Comparison of ENCODE assay signal across 16 cellular contexts in genomic region chr15:84800365-84800806, GRCh38. TPM values are rescaled to one million over a fixed set of nuclear protein-coding genes. Genes with fewer than 3 reads are reported as not detected.
A peak's percentile ranks its signal among the peaks of the same experiment; 100 is the strongest.
DNase-seq lines count a peak whose midpoint lies in the region; ATAC-seq and TF ChIP-seq lines count a peak whose summit lies in the region.
"Had no signal": no experiment of that assay in that cellular context is flagged by ENCODE, and none has a peak within 500 bp of the region (broad histone marks: within the 10 kb centered on the region; RNA-seq: fewer than 3 reads in every experiment).

No MANE protein-coding gene starts in this region.

- no peaks in the 10 kb centered on the region for H3K27me3 Mint-ChIP-seq in activated naive CD8-positive, alpha-beta T cell treated with anti-CD3 and anti-CD28 coated beads, Interleukin-2, amount 10 ng/mL, durations not matched to agents 7 days and 5 days
- H3K27me3 Mint-ChIP-seq in activated naive CD8-positive, alpha-beta T cell treated with anti-CD3 and anti-CD28 coated beads for 36 hours = no peaks in the 10 kb centered on the region
- no peaks in the 10 kb centered on the region for H3K27me3 Mint-ChIP-seq in endothelial cell (ENCODE audit: unreplicated experiment)
- H3K27me3 Mint-ChIP-seq: CD4-positive, alpha-beta T cell had no signal

- H3K9me3 ChIP-seq in right lobe of liver (no peaks in the 10 kb centered on the region), testis (no peaks in the 10 kb centered on the region)
- H3K9me3 ChIP-seq: A549, Caco-2 had no signal

- no peaks in the 10 kb centered on the region for H3K4me1 Mint-ChIP-seq in activated naive CD8-positive, alpha-beta T cell treated with anti-CD3 and anti-CD28 coated beads, Interleukin-2, amount 10 ng/mL, durations not matched to agents 7 days and 5 days
- H3K4me1 Mint-ChIP-seq in activated naive CD8-positive, alpha-beta T cell treated with anti-CD3 and anti-CD28 coated beads for 36 hours = no peaks in the 10 kb centered on the region
- peaks cover 11% of the 10 kb centered on the region for H3K4me1 Mint-ChIP-seq in endothelial cell (ENCODE audit: unreplicated experiment)
- H3K4me1 Mint-ChIP-seq: GM23338 had no signal

- no peaks in the 10 kb centered on the region for H3K9me3 Mint-ChIP-seq in activated naive CD8-positive, alpha-beta T cell treated with anti-CD3 and anti-CD28 coated beads, Interleukin-2, amount 10 ng/mL, durations not matched to agents 7 days and 5 days
- no peaks in the 10 kb centered on the region for H3K9me3 Mint-ChIP-seq in activated naive CD8-positive, alpha-beta T cell treated with anti-CD3 and anti-CD28 coated beads for 36 hours
- H3K9me3 Mint-ChIP-seq in endothelial cell (ENCODE audit: unreplicated experiment) = no peaks in the 10 kb centered on the region
- H3K9me3 Mint-ChIP-seq: CD4-positive, alpha-beta T cell; GM23338 had no signal

- ATAC-seq in activated naive CD8-positive, alpha-beta T cell treated with anti-CD3 and anti-CD28 coated beads, Interleukin-2, amount 10 ng/mL, durations not matched to agents 7 days and 5 days (ENCODE audit: low read depth) = no peak
- ATAC-seq in right lobe of liver = peak; percentile 64 to 75 (median 69)
- ATAC-seq: GM23338 had no signal

- H3K27me3 ChIP-seq in right lobe of liver (no peaks in the 10 kb centered on the region), testis (no peaks in the 10 kb centered on the region)

- no peak overlapping the region for H3K4me3 Mint-ChIP-seq in activated naive CD8-positive, alpha-beta T cell treated with anti-CD3 and anti-CD28 coated beads, Interleukin-2, amount 10 ng/mL, durations not matched to agents 7 days and 5 days
- H3K4me3 Mint-ChIP-seq in activated naive CD8-positive, alpha-beta T cell treated with anti-CD3 and anti-CD28 coated beads for 36 hours = no peak overlapping the region
- peak overlapping the region; percentile 24 for H3K4me3 Mint-ChIP-seq in endothelial cell (ENCODE audit: unreplicated experiment)
- H3K4me3 Mint-ChIP-seq: CD4-positive, alpha-beta T cell; GM23338 had no signal

- POLR2A ChIA-PET in activated naive CD8-positive, alpha-beta T cell treated with anti-CD3 and anti-CD28 coated beads, Interleukin-2, amount 10 ng/mL, durations not matched to agents 7 days and 5 days (lab: Charles Lee) = no interaction called here

- peaks cover 0 to 33% (median 16%) of the 10 kb centered on the region in 4 donors for H3K4me1 ChIP-seq in right lobe of liver
- no peaks in the 10 kb centered on the region for H3K4me1 ChIP-seq in testis
- H3K4me1 ChIP-seq: A549, Caco-2 had no signal

- no peak for DNase-seq in activated naive CD8-positive, alpha-beta T cell treated with anti-CD3 and anti-CD28 coated beads, Interleukin-2, amount 10 ng/mL, durations not matched to agents 7 days and 5 days
- no peak for DNase-seq in activated naive CD8-positive, alpha-beta T cell treated with anti-CD3 and anti-CD28 coated beads for 36 hours
- no peak for DNase-seq in endothelial cell (ENCODE audit: low spot score)
- DNase-seq in right lobe of liver = peak in 2 of 3 donors; percentile 57 to 75
- no peak for DNase-seq in DMS153 (lab: John Stamatoyannopoulos, UW)
- no peak for DNase-seq in testis
- DNase-seq: AML-193; Caco-2; CD4-positive, alpha-beta T cell; DMS79; GDM1; HCEC 1CT; IMR-90 had no signal

- peaks cover 0 to 71% (median 24%) of the 10 kb centered on the region in 4 donors for H3K36me3 ChIP-seq in right lobe of liver
- H3K36me3 ChIP-seq in testis (ENCODE audit: low read depth, missing control alignments) = no peaks in the 10 kb centered on the region

- H3K36me3 Mint-ChIP-seq in activated naive CD8-positive, alpha-beta T cell treated with anti-CD3 and anti-CD28 coated beads, Interleukin-2, amount 10 ng/mL, durations not matched to agents 7 days and 5 days = peaks cover 15% of the 10 kb centered on the region
- H3K36me3 Mint-ChIP-seq in activated naive CD8-positive, alpha-beta T cell treated with anti-CD3 and anti-CD28 coated beads for 36 hours = peaks cover 11% of the 10 kb centered on the region
- peaks cover 24% of the 10 kb centered on the region for H3K36me3 Mint-ChIP-seq in endothelial cell (ENCODE audit: low read depth, unreplicated experiment)

- TF ChIP-seq POLR2A in right lobe of liver (IDR thresholded peaks at IDR 0.05) (no peak), testis (IDR thresholded peaks at IDR 0.05) (no peak)

- peak overlapping the region; percentile 85 to 99 (median 97) for H3K27ac ChIP-seq in right lobe of liver
- no peak overlapping the region for H3K27ac ChIP-seq in testis
- H3K27ac ChIP-seq: A549, C4-2B had no signal

- intact Hi-C loops in right lobe of liver (cut with DNase I) = no loop called here
- intact Hi-C loops in testis (cut with DNase I; ENCODE audit: low total_unique reads) = no loop called here

- no peak for TF ChIP-seq CTCF in endothelial cell (IDR thresholded peaks at IDR 0.05; ENCODE audit: unreplicated experiment)
- TF ChIP-seq CTCF in right lobe of liver (IDR thresholded peaks at IDR 0.05) = no peak
- TF ChIP-seq CTCF in testis (IDR thresholded peaks at IDR 0.05) = no peak

- 36% methylated on average over 3 of the region's 3 CpGs for WGBS in right lobe of liver (ENCODE audit: insufficient coverage, low coverage, low lambda C conversion rate, missing lambda C conversion rate)
- 86 to 90% methylated on average over 3 of the region's 3 CpGs for WGBS in testis, 2 donors

- peak overlapping the region; percentile 9 for H3K27ac Mint-ChIP-seq in activated naive CD8-positive, alpha-beta T cell treated with anti-CD3 and anti-CD28 coated beads, Interleukin-2, amount 10 ng/mL, durations not matched to agents 7 days and 5 days
- no peak overlapping the region for H3K27ac Mint-ChIP-seq in activated naive CD8-positive, alpha-beta T cell treated with anti-CD3 and anti-CD28 coated beads for 36 hours
- H3K27ac Mint-ChIP-seq in endothelial cell (ENCODE audit: unreplicated experiment) = no peak overlapping the region
- H3K27ac Mint-ChIP-seq: CD4-positive, alpha-beta T cell; GM23338 had no signal

- H3K4me3 ChIP-seq in right lobe of liver (no peak overlapping the region), testis (no peak overlapping the region)
- H3K4me3 ChIP-seq: A549, GM23338 had no signal

RNA-seq across cellular contexts. Expression of gene ALPK3, which starts 16.8 kb away (rescaled TPM):
- total RNA-seq in activated naive CD8-positive, alpha-beta T cell treated with anti-CD3 and anti-CD28 coated beads, Interleukin-2, amount 10 ng/mL, durations not matched to agents 7 days and 5 days = under 1 TPM; 0.17 to 0.28 TPM
- under 1 TPM; 0.04 to 0.06 TPM for total RNA-seq in activated naive CD8-positive, alpha-beta T cell treated with anti-CD3 and anti-CD28 coated beads for 36 hours
- total RNA-seq in endothelial cell (ENCODE audit: unreplicated experiment) (94.2 TPM), right lobe of liver (10 to 100 TPM in 1 of 6 experiments, 1 to 10 TPM in 5; 1.3 to 12.5 (median 5.5) TPM), testis (1 to 10 TPM; 4.1 to 5.0 TPM)
- 3.0 TPM for polyA plus RNA-seq in testis (ENCODE audit: insufficient read depth, low read depth, low replicate concordance)

RNA-seq across cellular contexts. Expression of gene ZNF592, which starts 52.0 kb away (rescaled TPM):
- total RNA-seq in activated naive CD8-positive, alpha-beta T cell treated with anti-CD3 and anti-CD28 coated beads, Interleukin-2, amount 10 ng/mL, durations not matched to agents 7 days and 5 days = 10 to 100 TPM; 35.6 TPM
- 10 to 100 TPM; 24.5 to 26.5 TPM for total RNA-seq in activated naive CD8-positive, alpha-beta T cell treated with anti-CD3 and anti-CD28 coated beads for 36 hours
- 29.1 TPM for total RNA-seq in endothelial cell (ENCODE audit: unreplicated experiment)
- total RNA-seq in right lobe of liver = 10 to 100 TPM; 10.8 to 13.2 (median 12.1) TPM
- 10 to 100 TPM; 36.7 to 40.8 TPM for total RNA-seq in testis
- polyA plus RNA-seq in testis (ENCODE audit: insufficient read depth, low read depth, low replicate concordance) = 39.6 TPM

Comparison
In these comparisons a context has a peak if more than half of its experiments do, and no peak if none do; other contexts are left out.
1. DNase-seq: peak in right lobe of liver (2 of 3); none in activated naive CD8-positive, alpha-beta T cell treated with anti-CD3 and anti-CD28 coated beads, Interleukin-2, amount 10 ng/mL, durations not matched to agents 7 days and 5 days (single experiment), activated naive CD8-positive, alpha-beta T cell treated with anti-CD3 and anti-CD28 coated beads for 36 hours (single experiment), endothelial cell (single experiment), DMS153 (single experiment) and testis (single experiment).
2. H3K27ac ChIP-seq: peak in right lobe of liver (3 of 3); none in testis (0 of 2).